12 cellular contexts compared by ENCODE assay signal in the genomic region with DNA sequence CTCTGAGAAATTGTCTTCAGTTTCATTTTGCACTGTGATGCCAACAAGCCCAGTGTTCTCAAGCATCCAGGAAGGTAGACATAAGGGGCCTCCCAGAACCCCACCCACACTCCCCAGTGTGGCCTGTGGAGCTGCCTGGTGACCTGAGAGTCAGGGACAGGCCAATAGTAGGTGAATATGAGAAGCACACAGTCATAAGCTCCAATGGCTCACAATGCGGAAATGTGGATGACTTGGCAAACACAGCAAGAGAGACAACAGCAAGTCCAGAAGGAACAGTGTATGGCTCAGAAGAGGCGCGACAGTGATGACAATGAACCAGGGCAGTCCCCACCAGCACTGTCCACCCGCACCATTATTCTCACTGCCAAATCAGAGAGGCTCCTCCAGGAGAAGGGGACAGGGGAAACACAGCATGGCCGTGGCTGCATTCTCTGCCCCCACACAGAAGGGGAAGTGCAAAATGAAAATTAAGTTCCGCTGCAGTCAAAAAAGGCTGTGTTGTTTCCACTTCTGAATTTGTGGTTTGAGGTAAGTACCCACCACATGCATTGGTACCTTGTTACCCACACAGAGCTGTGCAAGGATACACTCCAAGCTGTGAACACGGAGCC.
DNase-seq lines count a peak whose midpoint lies in the region; ATAC-seq, FAIRE-seq and TF ChIP-seq lines count a peak whose summit lies in the region.
"Had no signal": no experiment of that assay in that cellular context is flagged by ENCODE, and none has a peak within 500 bp of the region (broad histone marks: within the 10 kb centered on the region; RNA-seq: fewer than 3 reads in every experiment).

No MANE protein-coding gene starts in this region.

- no peak for FAIRE-seq in H1 (lab: Jason Lieb, UNC)

- no peak overlapping the region for H3K56ac ChIP-seq in H1 (replicated peaks; ENCODE audit: insufficient read length, low read depth, low read length)

- H4K8ac ChIP-seq in H1 (ENCODE audit: extremely low read depth, insufficient read depth, low read length) = no peak overlapping the region

- peak overlapping the region; percentile 29; the same call in 1 of the 2 replicates for H2AFZ ChIP-seq in H1 (ENCODE audit: low read length)

- no peak overlapping the region for H3K9ac ChIP-seq in H1 (replicated peaks in 1 of 4; ENCODE audit: extremely low read depth in 1 of 4, low read depth in 3 of 4, low read length in 3 of 4)

- no peak overlapping the region for H2BK12ac ChIP-seq in H1 (ENCODE audit: low read depth, low read length)

- no peak overlapping the region for H2BK20ac ChIP-seq in H1 (ENCODE audit: low read length)

- H3K27me3 ChIP-seq in H1 (replicated peaks in 1 of 4; ENCODE audit: control insufficient read depth in 3 of 4, extremely low read depth in 1 of 4, insufficient read depth in 3 of 4, low read length in 3 of 4) = peaks cover 0 to 1% (median 0%) of the 10 kb centered on the region in 4 experiments; a peak in 1 of 7 replicates
- H3K27me3 ChIP-seq: adrenal gland, vagina had no signal

- no peak for TF ChIP-seq RAD21 in H1 (IDR thresholded peaks at IDR 0.05 in 1 of 2, conservative IDR thresholded peaks at IDR 0.05 in 1 of 2; ENCODE audit: low read depth in 2 of 2, low read length in 2 of 2)

- no peak for TF ChIP-seq POLR2A in H1 (IDR thresholded peaks at IDR 0.05; ENCODE audit: control extremely low read depth in 1 of 2, low read depth in 2 of 2, low read length in 2 of 2)

- peaks cover 3% of the 10 kb centered on the region; the same call in 1 of the 2 replicates for H3K23me2 ChIP-seq in H1 (ENCODE audit: low read depth, low read length)

- no peak overlapping the region for H3K27ac ChIP-seq in H1 (ENCODE audit: low read depth, low read length)
- H3K27ac ChIP-seq: adrenal gland, vagina had no signal

- TF ChIP-seq EP300 in H1 (IDR thresholded peaks at IDR 0.05; ENCODE audit: borderline replicate concordance in 1 of 2, low read depth in 2 of 2, low read length in 2 of 2) = no peak

- H2BK120ac ChIP-seq in H1 (replicated peaks; ENCODE audit: low read depth, low read length) = no peak overlapping the region

- no peak overlapping the region for H3K23ac ChIP-seq in H1 (ENCODE audit: insufficient read length)

- no peak overlapping the region for H4K91ac ChIP-seq in H1 (replicated peaks; ENCODE audit: insufficient read length, low read length)

- H3K27ac Mint-ChIP-seq in type B pancreatic cell = no peak overlapping the region

- no peaks in the 10 kb centered on the region for H3K36me3 ChIP-seq in H1 (ENCODE audit: control insufficient read depth in 2 of 4, insufficient read depth in 4 of 4, low read length in 3 of 4)
- H3K36me3 ChIP-seq: adrenal gland, vagina had no signal

- H2AK5ac ChIP-seq in H1 (ENCODE audit: low read depth, low read length) = no peak overlapping the region

- no peak overlapping the region for H2BK5ac ChIP-seq in H1 (ENCODE audit: low read depth, low read length)

- no peak overlapping the region for H3K18ac ChIP-seq in H1 (ENCODE audit: extremely low read depth, low read length)

- H4K20me1 ChIP-seq in H1 (replicated peaks in 1 of 2; ENCODE audit: control insufficient read depth in 1 of 2, insufficient read depth in 2 of 2, low read length in 2 of 2) = no peaks in the 10 kb centered on the region

- no peak overlapping the region for H3K4me3 Mint-ChIP-seq in type B pancreatic cell

- no peak overlapping the region for H4K5ac ChIP-seq in H1 (ENCODE audit: insufficient read length, low read depth, low read length)

- no peaks in the 10 kb centered on the region for H3K9me3 Mint-ChIP-seq in type B pancreatic cell

- peak; percentile 86 for ATAC-seq in GM18858 (IDR thresholded peaks at IDR 0.05; ENCODE audit: unreplicated experiment)
- peak; percentile 94 for ATAC-seq in GM21528 (IDR thresholded peaks at IDR 0.05; ENCODE audit: low FRiP score, unreplicated experiment)
- peak; percentile 85 for ATAC-seq in HG03354 (IDR thresholded peaks at IDR 0.05; ENCODE audit: poor library complexity, severe bottlenecking, unreplicated experiment)

- no peak for DNase-seq in H1 (ENCODE audit: low read depth in 1 of 2, low spot score in 2 of 2)
- no peak for DNase-seq in ecto neural progenitor cell (ENCODE audit: low spot score)
- DNase-seq in type B pancreatic cell (ENCODE audit: extremely low spot score, unreplicated experiment) = no peak
- DNase-seq in NCI-H2171 treated with DMSO at 0.1 percent for 48 hours (lab: John Stamatoyannopoulos, UW) = no peak
- no peak for DNase-seq in stimulated activated CD4-positive, alpha-beta T cell treated with anti-CD3 and anti-CD28 coated beads, Interleukin-12 subunit alpha, Interleukin-12 subunit beta, amount 100 ng/mL, for 4 hours
- DNase-seq: adrenal gland, mesenchymal stem cell, NCI-H446 treated with DMSO at 0.1 percent for 48 hours had no signal

- no peaks in the 10 kb centered on the region for H3K36me3 Mint-ChIP-seq in type B pancreatic cell

- TF ChIP-seq CTCF in H1 (IDR thresholded peaks at IDR 0.05; ENCODE audit: control extremely low read depth in 1 of 3, insufficient read depth in 1 of 3, low read depth in 1 of 3, low read length in 3 of 3) = no peak
- no peak for TF ChIP-seq CTCF in type B pancreatic cell (conservative IDR thresholded peaks at IDR 0.05)

- no peak overlapping the region for H3K4me3 ChIP-seq in H1 (ENCODE audit: extremely low read depth in 1 of 4, insufficient read depth in 2 of 4, low read depth in 3 of 4, low read length in 4 of 4)
- H3K4me3 ChIP-seq: adrenal gland, vagina had no signal

- no peaks in the 10 kb centered on the region for H3K4me1 ChIP-seq in H1 (replicated peaks in 1 of 4; ENCODE audit: control insufficient read depth in 3 of 4, insufficient read depth in 4 of 4, low read length in 3 of 4)
- H3K4me1 ChIP-seq: adrenal gland, vagina had no signal

- no peaks in the 10 kb centered on the region for H3K27me3 Mint-ChIP-seq in type B pancreatic cell

- H3K14ac ChIP-seq in H1 (ENCODE audit: insufficient read length) = no peak overlapping the region

- H3K4me1 Mint-ChIP-seq in type B pancreatic cell (ENCODE audit: unreplicated experiment) = no peaks in the 10 kb centered on the region

- H2BK15ac ChIP-seq in H1 (ENCODE audit: low read length) = no peak overlapping the region

- no peaks in the 10 kb centered on the region for H3K9me3 ChIP-seq in H1 (ENCODE audit: insufficient read depth in 2 of 2, low read depth in 1 of 2, low read length in 1 of 2)
- H3K9me3 ChIP-seq: adrenal gland, vagina had no signal

- POLR2A ChIA-PET in H1 (lab: Charles Lee; ENCODE audit: partially characterized antibody) = no interaction called here

- no peak overlapping the region for H3K4me2 ChIP-seq in H1 (ENCODE audit: insufficient read depth in 1 of 2, low read depth in 2 of 2, low read length in 2 of 2)

- CTCF ChIA-PET in H1 (lab: Charles Lee; ENCODE audit: partially characterized antibody) = interaction anchor here (1.0 kb wide), 1 partner anchor 10 kb away, joined by 3 read pairs; no protein-coding TSS in a partner anchor

- no peaks in the 10 kb centered on the region for H3K79me2 ChIP-seq in H1 (ENCODE audit: control insufficient read depth in 1 of 2, insufficient read depth in 2 of 2, low read length in 2 of 2)

- no peaks in the 10 kb centered on the region for H3K79me1 ChIP-seq in H1 (ENCODE audit: low read depth, low read length)

- H3K4ac ChIP-seq in H1 (replicated peaks; ENCODE audit: insufficient read length, low read depth, low read length) = no peak overlapping the region

- WGBS in H1 (ENCODE audit: extremely low coverage in 1 of 2, insufficient coverage in 1 of 2, insufficient read length in 1 of 2, insufficient replicate concordance in 2 of 2, low coverage in 1 of 2, low lambda C conversion rate in 2 of 2, missing lambda C conversion rate in 1 of 2), 2 experiments = 92% methylated on average over 7 of the region's 7 CpGs; no CpG with 5 or more reads in 1 of the 2 experiments

TF ChIP-seq in H1, 55 proteins besides CTCF, POLR2A, EP300 and RAD21:
- TF ChIP-seq TAF7 (optimal IDR thresholded peaks at IDR 0.05; ENCODE audit: borderline replicate concordance, low read depth, low read length) (no peak), EZH2 (IDR thresholded peaks at IDR 0.05; ENCODE audit: low read depth, low read length, severe bottlenecking) (no peak), NANOG (IDR thresholded peaks at IDR 0.05; ENCODE audit: insufficient read depth, low read depth, low read length, poor library complexity, severe bottlenecking) (no peak), PHF8 (conservative IDR thresholded peaks at IDR 0.05; ENCODE audit: low read depth, low read length) (no peak), CBX8 (IDR thresholded peaks at IDR 0.05; ENCODE audit: borderline replicate concordance, low read depth, low read length) (no peak), CREB1 (IDR thresholded peaks at IDR 0.05) (no peak), RNF2 (IDR thresholded peaks at IDR 0.05; ENCODE audit: borderline replicate concordance, low read depth, low read length, missing control alignments, poor library complexity, severe bottlenecking) (no peak), GTF2F1 (IDR thresholded peaks at IDR 0.05; ENCODE audit: borderline replicate concordance, low read depth, low read length) (no peak), RXRA (IDR thresholded peaks at IDR 0.05; ENCODE audit: insufficient read depth, low read depth, low read length) (no peak), JUND (IDR thresholded peaks at IDR 0.05; ENCODE audit: low read length) (no peak)
- TF ChIP-seq, protein P1, sequence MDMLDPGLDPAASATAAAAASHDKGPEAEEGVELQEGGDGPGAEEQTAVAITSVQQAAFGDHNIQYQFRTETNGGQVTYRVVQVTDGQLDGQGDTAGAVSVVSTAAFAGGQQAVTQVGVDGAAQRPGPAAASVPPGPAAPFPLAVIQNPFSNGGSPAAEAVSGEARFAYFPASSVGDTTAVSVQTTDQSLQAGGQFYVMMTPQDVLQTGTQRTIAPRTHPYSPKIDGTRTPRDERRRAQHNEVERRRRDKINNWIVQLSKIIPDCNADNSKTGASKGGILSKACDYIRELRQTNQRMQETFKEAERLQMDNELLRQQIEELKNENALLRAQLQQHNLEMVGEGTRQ (IDR thresholded peaks at IDR 0.05; ENCODE audit: low read length) = no peak
- TF ChIP-seq, protein P2, sequence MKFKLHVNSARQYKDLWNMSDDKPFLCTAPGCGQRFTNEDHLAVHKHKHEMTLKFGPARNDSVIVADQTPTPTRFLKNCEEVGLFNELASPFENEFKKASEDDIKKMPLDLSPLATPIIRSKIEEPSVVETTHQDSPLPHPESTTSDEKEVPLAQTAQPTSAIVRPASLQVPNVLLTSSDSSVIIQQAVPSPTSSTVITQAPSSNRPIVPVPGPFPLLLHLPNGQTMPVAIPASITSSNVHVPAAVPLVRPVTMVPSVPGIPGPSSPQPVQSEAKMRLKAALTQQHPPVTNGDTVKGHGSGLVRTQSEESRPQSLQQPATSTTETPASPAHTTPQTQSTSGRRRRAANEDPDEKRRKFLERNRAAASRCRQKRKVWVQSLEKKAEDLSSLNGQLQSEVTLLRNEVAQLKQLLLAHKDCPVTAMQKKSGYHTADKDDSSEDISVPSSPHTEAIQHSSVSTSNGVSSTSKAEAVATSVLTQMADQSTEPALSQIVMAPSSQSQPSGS (IDR thresholded peaks at IDR 0.05; ENCODE audit: low read length) = no peak
TF ChIP-seq in H1: peak in this region for 0.
